ENCODE assay signal across 8 cellular contexts in genomic region chr9:125748511-125749099, GRCh38. TPM values are rescaled to one million over a fixed set of nuclear protein-coding genes. Genes with fewer than 3 reads are reported as not detected.
DNase-seq lines count a peak whose midpoint lies in the region; ATAC-seq and TF ChIP-seq lines count a peak whose summit lies in the region.

No MANE protein-coding gene starts in this region.

- no peak for ATAC-seq in activated CD8-positive, alpha-beta T cell treated with anti-CD3 and anti-CD28 coated beads, Interleukin-2, amount 10 ng/mL, durations not matched to agents 7 days and 5 days
- ATAC-seq in heart left ventricle (no peak), HG02852 (IDR thresholded peaks at IDR 0.05; ENCODE audit: unreplicated experiment) (no peak)

- H3K27me3 Mint-ChIP-seq in activated CD4-positive, alpha-beta T cell treated with anti-CD3 and anti-CD28 coated beads, Interleukin-2, amount 10 ng/mL, durations not matched to agents 24 days and 14 days = peaks cover 18% of the 10 kb centered on the region
- H3K27me3 Mint-ChIP-seq in activated CD8-positive, alpha-beta T cell treated with anti-CD3 and anti-CD28 coated beads, Interleukin-2, amount 10 ng/mL, durations not matched to agents 7 days and 5 days (ENCODE audit: low read depth) = peaks cover 19% of the 10 kb centered on the region

- H3K4me3 Mint-ChIP-seq in activated CD4-positive, alpha-beta T cell treated with anti-CD3 and anti-CD28 coated beads, Interleukin-2, amount 10 ng/mL, durations not matched to agents 24 days and 14 days = peak overlapping the region; percentile 91
- peak overlapping the region; percentile 84 for H3K4me3 Mint-ChIP-seq in activated CD8-positive, alpha-beta T cell treated with anti-CD3 and anti-CD28 coated beads, Interleukin-2, amount 10 ng/mL, durations not matched to agents 7 days and 5 days

- no peaks in the 10 kb centered on the region for H3K9me3 Mint-ChIP-seq in activated CD4-positive, alpha-beta T cell treated with anti-CD3 and anti-CD28 coated beads, Interleukin-2, amount 10 ng/mL, durations not matched to agents 24 days and 14 days
- H3K9me3 Mint-ChIP-seq in activated CD8-positive, alpha-beta T cell treated with anti-CD3 and anti-CD28 coated beads, Interleukin-2, amount 10 ng/mL, durations not matched to agents 7 days and 5 days (ENCODE audit: insufficient read depth) = no peaks in the 10 kb centered on the region

- H3K27ac Mint-ChIP-seq in activated CD4-positive, alpha-beta T cell treated with anti-CD3 and anti-CD28 coated beads, Interleukin-2, amount 10 ng/mL, durations not matched to agents 24 days and 14 days = peak overlapping the region; percentile 81
- peak overlapping the region; percentile 75 for H3K27ac Mint-ChIP-seq in activated CD8-positive, alpha-beta T cell treated with anti-CD3 and anti-CD28 coated beads, Interleukin-2, amount 10 ng/mL, durations not matched to agents 7 days and 5 days

- H3K4me1 Mint-ChIP-seq in activated CD4-positive, alpha-beta T cell treated with anti-CD3 and anti-CD28 coated beads, Interleukin-2, amount 10 ng/mL, durations not matched to agents 24 days and 14 days = peaks cover 30% of the 10 kb centered on the region
- peaks cover 37% of the 10 kb centered on the region for H3K4me1 Mint-ChIP-seq in activated CD8-positive, alpha-beta T cell treated with anti-CD3 and anti-CD28 coated beads, Interleukin-2, amount 10 ng/mL, durations not matched to agents 7 days and 5 days (ENCODE audit: low read depth)

- POLR2A ChIA-PET in activated CD8-positive, alpha-beta T cell treated with anti-CD3 and anti-CD28 coated beads, Interleukin-2, amount 10 ng/mL, durations not matched to agents 7 days and 5 days (lab: Charles Lee) = interaction anchor here (0.9 to 1.8 kb wide), 3 partner anchors 10 to 82 kb away, joined by 3 to 4 read pairs (median 4); partner anchors contain the start of gene MAPKAP1

- 11 to 18% (median 14%) methylated on average over 29 of the region's 29 CpGs for WGBS in heart left ventricle, 4 donors

- no peak for DNase-seq in activated CD4-positive, alpha-beta T cell treated with anti-CD3 and anti-CD28 coated beads, Interleukin-2, amount 10 ng/mL, durations not matched to agents 24 days and 14 days
- DNase-seq in activated CD4-positive, alpha-beta T cell treated with anti-CD3 and anti-CD28 coated beads for 1 hour = no peak
- DNase-seq in activated CD8-positive, alpha-beta T cell treated with anti-CD3 and anti-CD28 coated beads, Interleukin-2, amount 10 ng/mL, durations not matched to agents 7 days and 5 days = peak; percentile 24
- peak in 2 of 5 donors; percentile 10 to 27 for DNase-seq in heart left ventricle
- no peak for DNase-seq in retinal pigment epithelial cell (ENCODE audit: low read depth)
- DNase-seq in COLO829 (ENCODE audit: low spot score) = no peak
- DNase-seq in NCI-H128 (lab: John Stamatoyannopoulos, UW; ENCODE audit: unreplicated experiment) = no peak

- TF ChIP-seq CTCF in heart left ventricle (IDR thresholded peaks at IDR 0.05) (no peak), retinal pigment epithelial cell (conservative IDR thresholded peaks at IDR 0.05; ENCODE audit: low read depth, low read length) (no peak)

- H3K27me3 ChIP-seq in heart left ventricle = no peaks in the 10 kb centered on the region

- peaks cover 17% of the 10 kb centered on the region for H3K36me3 Mint-ChIP-seq in activated CD4-positive, alpha-beta T cell treated with anti-CD3 and anti-CD28 coated beads, Interleukin-2, amount 10 ng/mL, durations not matched to agents 24 days and 14 days (ENCODE audit: low read depth)
- H3K36me3 Mint-ChIP-seq in activated CD8-positive, alpha-beta T cell treated with anti-CD3 and anti-CD28 coated beads, Interleukin-2, amount 10 ng/mL, durations not matched to agents 7 days and 5 days (ENCODE audit: low read depth) = peaks cover 25% of the 10 kb centered on the region

- H3K36me3 ChIP-seq in heart left ventricle = peaks cover 0 to 1% (median 0%) of the 10 kb centered on the region in 9 donors

- H3K9me3 ChIP-seq in heart left ventricle = no peaks in the 10 kb centered on the region

- H3K4me1 ChIP-seq in heart left ventricle = peaks cover 0 to 56% (median 30%) of the 10 kb centered on the region in 12 donors

- intact Hi-C loops in activated CD4-positive, alpha-beta T cell treated with anti-CD3 and anti-CD28 coated beads, Interleukin-2, amount 10 ng/mL, durations not matched to agents 24 days and 14 days (cut with micrococcal nuclease) = loop anchor here (5.0 kb wide), 1 partner anchor 101 kb away; no protein-coding TSS in a partner anchor
- intact Hi-C loops in heart left ventricle (cut with DNase I) = loop anchor here in 9 of 10 donors (5.0 to 10.0 kb wide), 9 partner anchors 41 to 506 kb away; partner anchors contain the start of genes MAPKAP1 (in 3 of the 9) and HSPA5 (in 1 of the 9)

- H3K4me3 ChIP-seq in heart left ventricle = peak overlapping the region; percentile 61 to 96 (median 86)
- H3K4me3 ChIP-seq in retinal pigment epithelial cell (ENCODE audit: low read length) = peak overlapping the region; percentile 87

- peak overlapping the region; percentile 40 to 94 (median 87) for H3K27ac ChIP-seq in heart left ventricle

- CTCF ChIA-PET in activated CD8-positive, alpha-beta T cell treated with anti-CD3 and anti-CD28 coated beads, Interleukin-2, amount 10 ng/mL, durations not matched to agents 7 days and 5 days (lab: Charles Lee) = interaction anchor here (0.7 kb wide), 1 partner anchor 16 kb away, joined by 3 read pairs; no protein-coding TSS in a partner anchor

- TF ChIP-seq POLR2A in heart left ventricle (IDR thresholded peaks at IDR 0.05) = no peak

RNA-seq across cellular contexts. Expression of gene PBX3, which starts 1.4 kb away (rescaled TPM):
- total RNA-seq in activated CD4-positive, alpha-beta T cell treated with anti-CD3 and anti-CD28 coated beads, Interleukin-2, amount 10 ng/mL, durations not matched to agents 24 days and 14 days = 26.1 and 27.7 TPM in 2 replicates
- 10 to 100 TPM; 22.0 to 24.4 TPM for total RNA-seq in activated CD8-positive, alpha-beta T cell treated with anti-CD3 and anti-CD28 coated beads, Interleukin-2, amount 10 ng/mL, durations not matched to agents 7 days and 5 days
- 10 to 100 TPM; 46.2 to 76.1 (median 59.5) TPM for total RNA-seq in heart left ventricle
- 10 to 100 TPM; 14.8 to 38.8 TPM for polyA plus RNA-seq in heart left ventricle

RNA-seq across cellular contexts. Expression of gene MAPKAP1, which starts 41.6 kb away (rescaled TPM):
- total RNA-seq in activated CD4-positive, alpha-beta T cell treated with anti-CD3 and anti-CD28 coated beads, Interleukin-2, amount 10 ng/mL, durations not matched to agents 24 days and 14 days = 104 and 123 TPM in 2 replicates
- 10 to 100 TPM; 60.4 to 63.9 TPM for total RNA-seq in activated CD8-positive, alpha-beta T cell treated with anti-CD3 and anti-CD28 coated beads, Interleukin-2, amount 10 ng/mL, durations not matched to agents 7 days and 5 days
- 100 to 1,000 TPM in 7 of 9 donors, 10 to 100 TPM in 2; 76.2 to 145 (median 113) TPM for total RNA-seq in heart left ventricle
- polyA plus RNA-seq in heart left ventricle = 100 to 1,000 TPM; 124 to 141 TPM
